ENCODE assay signal across 13 cellular contexts in genomic region chr5:72507360-72508238, GRCh38. TPM values are rescaled to one million over a fixed set of nuclear protein-coding genes. Genes with fewer than 3 reads are reported as not detected.
DNase-seq lines count a peak whose midpoint lies in the region; ATAC-seq and TF ChIP-seq lines count a peak whose summit lies in the region.
"Had no signal": no experiment of that assay in that cellular context is flagged by ENCODE, and none has a peak within 500 bp of the region (broad histone marks: within the 10 kb centered on the region; RNA-seq: fewer than 3 reads in every experiment).

Gene ZNF366 (minus strand): TSS chr5:72507410. CDS start chr5:72461496, 45,914 bp downstream.

- in situ Hi-C loops in endometrial microvascular endothelial cells (cut with HindIII; ENCODE audit: inconsistent ontology term, low pct_unique_long_range_greater_than_20kb, low sequenced_read_pairs) (no loop called here), transverse colon (cut with MboI; ENCODE audit: low pct_ligation_motif_present in 1 of 4, low pct_unique_long_range_greater_than_20kb in 1 of 4, low sequenced_read_pairs in 3 of 4) (no loop called here)

- no peak for TF ChIP-seq EP300 in transverse colon (IDR thresholded peaks at IDR 0.05; ENCODE audit: low read depth)

- no peak for DNase-seq in activated T-cell treated with anti-CD3 and anti-CD28 coated beads, Interleukin-2, amount 50 U/mL, for 72 hours
- no peak for DNase-seq in activated T-cell treated with anti-CD3 and anti-CD28 coated beads, Interleukin-2, amount 50 U/mL, for 1 hour
- DNase-seq in naive B cell (no peak), transverse colon (no peak), H4 (ENCODE audit: low spot score) (no peak), germinal center (ENCODE audit: low spot score) (no peak)
- DNase-seq in stimulated activated CD4-positive, alpha-beta T cell treated with anti-CD3 and anti-CD28 coated beads, Interleukin-1b, Interleukin-23, amount 100 ng/mL, for 48 hours, result no peak
- DNase-seq: DMS53, NCI-H1694 treated with DMSO at 0.1 percent for 48 hours had no signal

- H3K27ac Mint-ChIP-seq in activated T-cell treated with anti-CD3 and anti-CD28 coated beads, Interleukin-2, amount 50 U/mL, for 72 hours, result peak within 1 kb of the TSS; percentile 34
- H3K27ac Mint-ChIP-seq in naive B cell, result peak within 1 kb of the TSS; percentile 6 to 82 (median 52)
- H3K27ac Mint-ChIP-seq: stimulated activated naive CD8-positive, alpha-beta T cell treated with anti-CD3 and anti-CD28 coated beads, Interleukin-15, Interleukin-2, amounts not matched to agents 100 ng/mL and 50 ng/mL, for 24 hours had no signal

- no peak for ATAC-seq in activated T-cell treated with anti-CD3 and anti-CD28 coated beads, Interleukin-2, amount 50 U/mL, for 72 hours (replicated peaks in 1 of 2)
- no peak for ATAC-seq in naive B cell (ENCODE audit: low read depth in 2 of 2)

- intact Hi-C loops in transverse colon (cut with DNase I; ENCODE audit: low total_unique reads), result no loop called here

- H3K36me3 ChIP-seq in transverse colon, result no peaks in the 10 kb centered on the region

- peaks cover 37% of the 10 kb centered on the region for H3K27me3 Mint-ChIP-seq in activated T-cell treated with anti-CD3 and anti-CD28 coated beads, Interleukin-2, amount 50 U/mL, for 72 hours (ENCODE audit: low read depth)
- H3K27me3 Mint-ChIP-seq in naive B cell, result peaks cover 0 to 8% (median 5%) of the 10 kb centered on the region in 3 donors

- no peak within 1 kb of the TSS for H3K4me3 Mint-ChIP-seq in activated T-cell treated with anti-CD3 and anti-CD28 coated beads, Interleukin-2, amount 50 U/mL, for 72 hours
- H3K4me3 Mint-ChIP-seq in naive B cell, result peak within 1 kb of the TSS in 5 of 8 donors; percentile 15 to 66 (median 53)
- H3K4me3 Mint-ChIP-seq: neural crest cell; stimulated activated naive CD8-positive, alpha-beta T cell treated with anti-CD3 and anti-CD28 coated beads, Interleukin-15, Interleukin-2, amounts not matched to agents 100 ng/mL and 50 ng/mL, for 24 hours had no signal

- H3K4me1 ChIP-seq in transverse colon, result peaks cover 7 to 41% (median 19%) of the 10 kb centered on the region in 4 donors

- H3K27ac ChIP-seq in transverse colon, result peak within 1 kb of the TSS; percentile 36 to 73 (median 51)

- TF ChIP-seq CTCF in transverse colon (IDR thresholded peaks at IDR 0.05), result no peak

- WGBS in transverse colon (ENCODE audit: low coverage in 1 of 2), 2 donors, result 48 to 58% methylated on average over 8 to 14 of the region's 14 CpGs

- H3K4me1 Mint-ChIP-seq in activated T-cell treated with anti-CD3 and anti-CD28 coated beads, Interleukin-2, amount 50 U/mL, for 72 hours (ENCODE audit: low read depth), result peaks cover 8% of the 10 kb centered on the region
- peaks cover 23 to 46% (median 46%) of the 10 kb centered on the region in 3 donors for H3K4me1 Mint-ChIP-seq in naive B cell

- no peak for TF ChIP-seq POLR2A in transverse colon (IDR thresholded peaks at IDR 0.05)

- no peaks in the 10 kb centered on the region for H3K36me3 Mint-ChIP-seq in activated T-cell treated with anti-CD3 and anti-CD28 coated beads, Interleukin-2, amount 50 U/mL, for 72 hours (ENCODE audit: insufficient read depth in 2 of 2)
- H3K36me3 Mint-ChIP-seq in naive B cell, result no peaks in the 10 kb centered on the region

- no peaks in the 10 kb centered on the region for H3K9me3 ChIP-seq in transverse colon

- no peaks in the 10 kb centered on the region for H3K27me3 ChIP-seq in transverse colon

- H3K4me3 ChIP-seq in transverse colon, result no peak within 1 kb of the TSS

- H3K9me3 Mint-ChIP-seq in activated T-cell treated with anti-CD3 and anti-CD28 coated beads, Interleukin-2, amount 50 U/mL, for 72 hours, result no peaks in the 10 kb centered on the region
- no peaks in the 10 kb centered on the region for H3K9me3 Mint-ChIP-seq in naive B cell
- H3K9me3 Mint-ChIP-seq: neural crest cell; stimulated activated naive CD8-positive, alpha-beta T cell treated with anti-CD3 and anti-CD28 coated beads, Interleukin-15, Interleukin-2, amounts not matched to agents 100 ng/mL and 50 ng/mL, for 24 hours had no signal

RNA-seq across cellular contexts. Expression of gene ZNF366, which starts in this region (rescaled TPM):
- not detected for total RNA-seq in activated T-cell treated with anti-CD3 and anti-CD28 coated beads, Interleukin-2, amount 50 U/mL, for 72 hours
- total RNA-seq in endometrial microvascular endothelial cells (ENCODE audit: inconsistent ontology term) (16.2 TPM), transverse colon (1 to 10 TPM in 1 of 4 donors, under 1 TPM in 3; 0.40 to 1.4 (median 0.72) TPM)
- not detected for polyA plus RNA-seq in naive B cell (ENCODE audit: low read depth in 6 of 6)
- 0.35 TPM in 1 of 2 replicates, not detected in the other for total RNA-seq in H4 (2014; rRNA removed; shearing (Covaris generic))
- total RNA-seq: activated CD8-positive, alpha-beta memory T cell treated with anti-CD3 and anti-CD28 coated beads for 36 hours; neural crest cell had no signal

Comparison
In these comparisons a context has a peak if more than half of its experiments do, and no peak if none do; other contexts are left out.
1. H3K4me3 Mint-ChIP-seq: peak in naive B cell (5 of 8); none in activated T-cell treated with anti-CD3 and anti-CD28 coated beads, Interleukin-2, amount 50 U/mL, for 72 hours (0 of 2).